Comparison of ENCODE assay signal across 1 cellular context in genomic region chr6:143823463-143824006, GRCh38.
TF ChIP-seq lines count a peak whose summit lies in the region.

No MANE protein-coding gene starts in this region.

TF ChIP-seq in K562, 482 proteins besides CTCF, POLR2A, EP300 and RAD21:
- no peak for TF ChIP-seq ARID2 (IDR thresholded peaks at IDR 0.05)
- TF ChIP-seq FOXK2 (conservative IDR thresholded peaks at IDR 0.05 in 1 of 2, IDR thresholded peaks at IDR 0.05 in 1 of 2; ENCODE audit: low read depth in 2 of 2): no peak
- 0 out of 2 replicates have a peak, but pooled peaks have one; percentile 46 for TF ChIP-seq ZEB2 (IDR thresholded peaks at IDR 0.05)
- TF ChIP-seq ZNF24 (IDR thresholded peaks at IDR 0.05): no peak
- TF ChIP-seq MYNN (IDR thresholded peaks at IDR 0.05): no peak
- no peak for TF ChIP-seq MYNN (CRISPR knock-in tag; IDR thresholded peaks at IDR 0.05)
- TF ChIP-seq ZNF274 (IDR thresholded peaks at IDR 0.05; ENCODE audit: borderline replicate concordance, low read depth, low read length): no peak
- TF ChIP-seq KLF10 (CRISPR knock-in tag; IDR thresholded peaks at IDR 0.05): no peak
- TF ChIP-seq ZMIZ1 (IDR thresholded peaks at IDR 0.05; ENCODE audit: low read depth in 2 of 2, low read length in 2 of 2): no peak
- 0 out of 2 replicates have a peak, but pooled peaks have one; percentile 27 for TF ChIP-seq ATF3 (IDR thresholded peaks at IDR 0.05)
- TF ChIP-seq ATF3 (CRISPR knock-in tag; conservative IDR thresholded peaks at IDR 0.05): no peak
- 0 out of 4 replicates have a peak, but pooled peaks of 1 of the 2 experiments have one; percentile 51 for TF ChIP-seq ETV6 (IDR thresholded peaks at IDR 0.05; ENCODE audit: borderline replicate concordance in 1 of 2, low read depth in 2 of 2, low read length in 1 of 2)
- no peak for TF ChIP-seq ETV6 (CRISPR knock-in tag; IDR thresholded peaks at IDR 0.05; ENCODE audit: borderline replicate concordance)
- no peak for TF ChIP-seq ZNF324 (CRISPR knock-in tag; IDR thresholded peaks at IDR 0.05)
- no peak for TF ChIP-seq IRF2 (CRISPR knock-in tag; IDR thresholded peaks at IDR 0.05)
- TF ChIP-seq PBX2 (CRISPR knock-in tag; IDR thresholded peaks at IDR 0.05; ENCODE audit: low read depth): no peak
- no peak for TF ChIP-seq PBX2 (tag; conservative IDR thresholded peaks at IDR 0.05; ENCODE audit: low read depth)
- 0 out of 2 replicates have a peak, but pooled peaks have one; percentile 18 for TF ChIP-seq CEBPG (CRISPR knock-in tag; IDR thresholded peaks at IDR 0.05)
- TF ChIP-seq CEBPG (tag; conservative IDR thresholded peaks at IDR 0.05 in 1 of 2, IDR thresholded peaks at IDR 0.05 in 1 of 2): peak in 1 of 2 experiments; percentile 75; a peak in 2 of 4 replicates
- no peak for TF ChIP-seq HMGXB4 (CRISPR knock-in tag; IDR thresholded peaks at IDR 0.05)
- TF ChIP-seq NR4A1 (CRISPR knock-in tag; IDR thresholded peaks at IDR 0.05): no peak
- no peak for TF ChIP-seq NR4A1 (tag; IDR thresholded peaks at IDR 0.05)
- TF ChIP-seq ZNF764 (CRISPR knock-in tag; IDR thresholded peaks at IDR 0.05; ENCODE audit: low read depth): no peak
